ENCODE assay signal across 14 cellular contexts in the genomic region with DNA sequence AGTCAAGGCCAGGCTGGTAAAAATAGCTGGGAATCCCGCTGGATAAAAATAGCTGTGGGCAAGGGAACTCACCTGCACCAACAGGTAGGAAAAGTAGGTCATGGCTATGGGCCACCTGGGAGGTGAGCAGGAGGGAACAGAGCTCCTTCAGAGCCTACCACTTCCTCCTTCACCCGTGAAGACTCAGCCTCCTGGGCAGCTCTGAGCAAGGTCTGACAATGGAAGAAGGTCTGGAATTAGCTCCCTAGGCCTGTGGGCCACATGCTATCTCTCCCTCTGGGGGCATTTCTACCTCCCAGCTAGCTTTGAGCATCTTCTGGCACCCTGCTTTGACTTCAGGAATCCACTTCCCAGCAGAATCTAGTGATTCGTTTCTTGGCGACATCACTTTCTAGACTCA.
DNase-seq lines count a peak whose midpoint lies in the region; ATAC-seq and TF ChIP-seq lines count a peak whose summit lies in the region.
"Had no signal": no experiment of that assay in that cellular context is flagged by ENCODE, and none has a peak within 500 bp of the region (broad histone marks: within the 10 kb centered on the region; RNA-seq: fewer than 3 reads in every experiment).

No MANE protein-coding gene starts in this region.

- H3F3A ChIP-seq in smooth muscle cell (ENCODE audit: low read depth), result no peaks in the 10 kb centered on the region

- no peak overlapping the region for H3K4me2 ChIP-seq in smooth muscle cell

- H3K9ac ChIP-seq in smooth muscle cell (ENCODE audit: low read depth), result no peak overlapping the region

- no peaks in the 10 kb centered on the region for H3K27me3 ChIP-seq in smooth muscle cell (ENCODE audit: low read depth)
- H3K27me3 ChIP-seq: colonic mucosa had no signal

- H3K27me3 Mint-ChIP-seq in osteocyte (ENCODE audit: unreplicated experiment), result peaks cover 6% of the 10 kb centered on the region
- peaks cover 22% of the 10 kb centered on the region for H3K27me3 Mint-ChIP-seq in stimulated activated naive CD8-positive, alpha-beta T cell treated with anti-CD3 and anti-CD28 coated beads, Interleukin-15, amount 100 ng/mL, for 72 hours

- CTCF ChIA-PET in RWPE1 (lab: Yijun Ruan, JAX), result interaction anchor here (0.8 to 1.1 kb wide), 2 partner anchors 32 to 101 kb away, joined by 3 read pairs; no protein-coding TSS in a partner anchor

- peaks cover 6% of the 10 kb centered on the region for H3K9me3 Mint-ChIP-seq in osteocyte (ENCODE audit: unreplicated experiment)
- H3K9me3 Mint-ChIP-seq in stimulated activated naive CD8-positive, alpha-beta T cell treated with anti-CD3 and anti-CD28 coated beads, Interleukin-15, amount 100 ng/mL, for 72 hours, result no peaks in the 10 kb centered on the region

- H3K4me1 ChIP-seq in smooth muscle cell (ENCODE audit: low read depth), result no peaks in the 10 kb centered on the region
- H3K4me1 ChIP-seq: colonic mucosa had no signal

- no peak overlapping the region for H2AFZ ChIP-seq in smooth muscle cell (ENCODE audit: low read depth)

- no peaks in the 10 kb centered on the region for H3K36me3 Mint-ChIP-seq in osteocyte (ENCODE audit: unreplicated experiment)

- H3K27ac ChIP-seq in 22Rv1 (peak overlapping the region; percentile 68), RWPE1 (peak overlapping the region; percentile 97), smooth muscle cell (ENCODE audit: low read depth) (no peak overlapping the region)

- no peak overlapping the region for H3K4me3 Mint-ChIP-seq in osteocyte (ENCODE audit: unreplicated experiment)
- H3K4me3 Mint-ChIP-seq in stimulated activated naive CD8-positive, alpha-beta T cell treated with anti-CD3 and anti-CD28 coated beads, Interleukin-15, amount 100 ng/mL, for 72 hours, result no peak overlapping the region

- H3K27ac Mint-ChIP-seq in osteocyte (ENCODE audit: unreplicated experiment), result no peak overlapping the region
- H3K27ac Mint-ChIP-seq in stimulated activated naive CD8-positive, alpha-beta T cell treated with anti-CD3 and anti-CD28 coated beads, Interleukin-15, amount 100 ng/mL, for 72 hours, result no peak overlapping the region

- H3K9me3 ChIP-seq in smooth muscle cell (replicated peaks; ENCODE audit: low read depth), result no peaks in the 10 kb centered on the region
- H3K9me3 ChIP-seq: colonic mucosa had no signal

- no peak for ATAC-seq in stimulated activated naive CD8-positive, alpha-beta T cell treated with anti-CD3 and anti-CD28 coated beads, Interleukin-15, amount 100 ng/mL, for 72 hours

- peaks cover 29% of the 10 kb centered on the region for H3K4me1 Mint-ChIP-seq in osteocyte (ENCODE audit: unreplicated experiment)
- peaks cover 12% of the 10 kb centered on the region for H3K4me1 Mint-ChIP-seq in stimulated activated naive CD8-positive, alpha-beta T cell treated with anti-CD3 and anti-CD28 coated beads, Interleukin-15, amount 100 ng/mL, for 72 hours

- no peaks in the 10 kb centered on the region for H4K20me1 ChIP-seq in smooth muscle cell (ENCODE audit: low read depth)

- no peaks in the 10 kb centered on the region for H3K36me3 ChIP-seq in smooth muscle cell (ENCODE audit: low read depth)
- H3K36me3 ChIP-seq: colonic mucosa had no signal

- no peak for TF ChIP-seq CTCF in 22Rv1 (IDR thresholded peaks at IDR 0.05)
- TF ChIP-seq CTCF in RWPE1 (conservative IDR thresholded peaks at IDR 0.05; ENCODE audit: low read depth), result no peak
- no peak for TF ChIP-seq CTCF in fibroblast of the aortic adventitia (IDR thresholded peaks at IDR 0.05; ENCODE audit: insufficient read depth, low read length)
- TF ChIP-seq CTCF in osteocyte (IDR thresholded peaks at IDR 0.05), result no peak
- no peak for TF ChIP-seq CTCF in smooth muscle cell (IDR thresholded peaks at IDR 0.05; ENCODE audit: borderline replicate concordance, insufficient read depth, poor library complexity, severe bottlenecking)

- POLR2A ChIA-PET in RWPE1 (lab: Yijun Ruan, JAX; ENCODE audit: low non-redundant PET), result no interaction called here

- DNase-seq in RWPE1 (ENCODE audit: low spot score) (no peak), fibroblast of the aortic adventitia (ENCODE audit: low read depth) (peak; percentile 21), osteocyte (ENCODE audit: extremely low spot score, unreplicated experiment) (peak; percentile 36), A172 (ENCODE audit: low spot score) (no peak), HUDEP-2 (lab: John Stamatoyannopoulos, UW; ENCODE audit: unreplicated experiment in 76 of 76) (no peak), smooth muscle cell (lab: John Stamatoyannopoulos, UW; ENCODE audit: unreplicated experiment) (no peak)
- no peak for DNase-seq in stimulated activated naive CD8-positive, alpha-beta T cell treated with anti-CD3 and anti-CD28 coated beads, Interleukin-15, amount 100 ng/mL, for 72 hours
- DNase-seq: activated CD4-positive, alpha-beta T cell treated with anti-CD3 and anti-CD28 coated beads, Interleukin-2, amount 50 U/mL, for 48 hours; activated naive CD4-positive, alpha-beta T cell; DMS153; MV-4-11; T-helper 9 cell had no signal

- no peaks in the 10 kb centered on the region for H3K79me2 ChIP-seq in smooth muscle cell (ENCODE audit: low read depth)

- H3K4me3 ChIP-seq in fibroblast of the aortic adventitia (ENCODE audit: low read depth, low read length) (no peak overlapping the region), smooth muscle cell (no peak overlapping the region)
- H3K4me3 ChIP-seq: colonic mucosa had no signal

- 87% methylated on average over 4 of the region's 4 CpGs for WGBS in smooth muscle cell (ENCODE audit: low lambda C conversion rate)

Comparison
In these comparisons a context has a peak if more than half of its experiments do, and no peak if none do; other contexts are left out.
1. DNase-seq: peak in fibroblast of the aortic adventitia (single experiment) and osteocyte (single experiment); none in RWPE1 (single experiment), stimulated activated naive CD8-positive, alpha-beta T cell treated with anti-CD3 and anti-CD28 coated beads, Interleukin-15, amount 100 ng/mL, for 72 hours (0 of 2), A172 (single experiment), HUDEP-2 (0 of 76) and smooth muscle cell (single experiment).